8 cellular contexts compared by ENCODE assay signal in the genomic region with DNA sequence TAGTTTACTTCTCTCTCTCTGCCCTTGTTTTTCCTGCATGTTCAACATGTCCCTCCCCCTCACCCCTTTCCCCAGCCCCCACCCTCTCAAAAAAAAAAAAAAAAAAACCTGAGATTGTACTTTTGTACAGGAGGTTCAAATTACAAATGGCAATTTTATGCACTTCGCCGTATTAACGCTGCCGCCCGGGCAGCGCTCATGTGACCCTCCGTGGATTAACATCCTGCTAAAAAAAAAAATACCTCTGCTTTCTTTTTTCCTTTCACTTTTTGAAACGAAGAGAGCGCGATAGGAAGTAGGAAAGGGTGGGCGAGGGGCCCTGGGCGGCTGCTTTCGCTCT. TPM values are rescaled to one million over a fixed set of nuclear protein-coding genes. Genes with fewer than 3 reads are reported as not detected.
A peak's percentile ranks its signal among the peaks of the same experiment; 100 is the strongest.
DNase-seq lines count a peak whose midpoint lies in the region; ATAC-seq, FAIRE-seq and TF ChIP-seq lines count a peak whose summit lies in the region.

No MANE protein-coding gene starts in this region.

- H3K36me3 Mint-ChIP-seq in glutamatergic neuron (ENCODE audit: unreplicated experiment) = no peaks in the 10 kb centered on the region

- peak overlapping the region; percentile 81 for H3K4me3 Mint-ChIP-seq in glutamatergic neuron (ENCODE audit: unreplicated experiment)

- peak overlapping the region; percentile 74 to 98 (median 82) for H3K4me3 ChIP-seq in skeletal muscle tissue (ENCODE audit: low read length in 3 of 3)

- H3K9me3 ChIP-seq in skeletal muscle tissue (ENCODE audit: control insufficient read depth in 3 of 3, low read length in 3 of 3) = no peaks in the 10 kb centered on the region

- H3K4me1 Mint-ChIP-seq in glutamatergic neuron (ENCODE audit: low read depth, unreplicated experiment) = no peaks in the 10 kb centered on the region

- no peak for TF ChIP-seq POLR2A in H54 (IDR thresholded peaks at IDR 0.05; ENCODE audit: low read depth, low read length)

- peaks cover 15 to 20% (median 17%) of the 10 kb centered on the region in 3 donors for H3K36me3 ChIP-seq in skeletal muscle tissue (ENCODE audit: control insufficient read depth in 3 of 3, insufficient read depth in 3 of 3, low read length in 3 of 3)

- peaks cover 15 to 33% (median 25%) of the 10 kb centered on the region in 3 donors for H3K4me1 ChIP-seq in skeletal muscle tissue (ENCODE audit: control insufficient read depth in 3 of 3, insufficient read depth in 3 of 3, low read length in 3 of 3)

- H3K27me3 ChIP-seq in skeletal muscle tissue (ENCODE audit: control insufficient read depth in 3 of 3, insufficient read depth in 3 of 3, low read length in 3 of 3) = peaks cover 0 to 4% (median 3%) of the 10 kb centered on the region in 3 donors

- peaks cover 14% of the 10 kb centered on the region for H3K9me3 Mint-ChIP-seq in glutamatergic neuron (ENCODE audit: unreplicated experiment)

- TF ChIP-seq CTCF in VCaP (conservative IDR thresholded peaks at IDR 0.05) (no peak), glutamatergic neuron (IDR thresholded peaks at IDR 0.05; ENCODE audit: partially characterized antibody, unreplicated experiment) (no peak)

- H3K27ac ChIP-seq in VCaP (peak overlapping the region; percentile 100), skeletal muscle tissue (ENCODE audit: low read depth, low read length) (peak overlapping the region; percentile 82)

- no peak overlapping the region for H3K27ac Mint-ChIP-seq in glutamatergic neuron (ENCODE audit: unreplicated experiment)

- FAIRE-seq in H54 (lab: Jason Lieb, UNC) = no peak

- H3K9ac ChIP-seq in skeletal muscle tissue (ENCODE audit: low read depth in 1 of 3, low read length in 3 of 3) = peak overlapping the region; percentile 85 to 97 (median 96)

- DNase-seq in HCEC 1CT (peak; percentile 18), glutamatergic neuron (no peak), midbrain (lab: John Stamatoyannopoulos, UW) (no peak), HK-2 (ENCODE audit: unreplicated experiment) (no peak), H54 (ENCODE audit: insufficient read length, low spot score) (no peak)

- peaks cover 42% of the 10 kb centered on the region for H3K27me3 Mint-ChIP-seq in glutamatergic neuron (ENCODE audit: unreplicated experiment)

- no peak for ATAC-seq in GM18907 (IDR thresholded peaks at IDR 0.05; ENCODE audit: unreplicated experiment)

RNA-seq across cellular contexts. Expression of a gene that starts 2.3 kb away (rescaled TPM):
- total RNA-seq in glutamatergic neuron (ENCODE audit: unreplicated experiment) = 1.9 TPM
- 12.0 TPM for total RNA-seq in skeletal muscle tissue
